ENCODE assay signal across 8 cellular contexts in genomic region chr17:7716901-7717755, GRCh38. TPM values are rescaled to one million over a fixed set of nuclear protein-coding genes. Genes with fewer than 3 reads are reported as not detected.
DNase-seq lines count a peak whose midpoint lies in the region; ATAC-seq and TF ChIP-seq lines count a peak whose summit lies in the region.

A gene with protein sequence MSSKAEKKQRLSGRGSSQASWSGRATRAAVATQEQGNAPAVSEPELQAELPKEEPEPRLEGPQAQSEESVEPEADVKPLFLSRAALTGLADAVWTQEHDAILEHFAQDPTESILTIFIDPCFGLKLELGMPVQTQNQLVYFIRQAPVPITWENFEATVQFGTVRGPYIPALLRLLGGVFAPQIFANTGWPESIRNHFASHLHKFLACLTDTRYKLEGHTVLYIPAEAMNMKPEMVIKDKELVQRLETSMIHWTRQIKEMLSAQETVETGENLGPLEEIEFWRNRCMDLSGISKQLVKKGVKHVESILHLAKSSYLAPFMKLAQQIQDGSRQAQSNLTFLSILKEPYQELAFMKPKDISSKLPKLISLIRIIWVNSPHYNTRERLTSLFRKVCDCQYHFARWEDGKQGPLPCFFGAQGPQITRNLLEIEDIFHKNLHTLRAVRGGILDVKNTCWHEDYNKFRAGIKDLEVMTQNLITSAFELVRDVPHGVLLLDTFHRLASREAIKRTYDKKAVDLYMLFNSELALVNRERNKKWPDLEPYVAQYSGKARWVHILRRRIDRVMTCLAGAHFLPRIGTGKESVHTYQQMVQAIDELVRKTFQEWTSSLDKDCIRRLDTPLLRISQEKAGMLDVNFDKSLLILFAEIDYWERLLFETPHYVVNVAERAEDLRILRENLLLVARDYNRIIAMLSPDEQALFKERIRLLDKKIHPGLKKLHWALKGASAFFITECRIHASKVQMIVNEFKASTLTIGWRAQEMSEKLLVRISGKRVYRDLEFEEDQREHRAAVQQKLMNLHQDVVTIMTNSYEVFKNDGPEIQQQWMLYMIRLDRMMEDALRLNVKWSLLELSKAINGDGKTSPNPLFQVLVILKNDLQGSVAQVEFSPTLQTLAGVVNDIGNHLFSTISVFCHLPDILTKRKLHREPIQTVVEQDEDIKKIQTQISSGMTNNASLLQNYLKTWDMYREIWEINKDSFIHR (N-terminal part only) (plus strand): TSS chr17:7717744. CDS start chr17:7719735, 1,991 bp downstream.

- H3K4me1 ChIP-seq in Panc1 (ENCODE audit: control insufficient read depth, insufficient read depth, low read length) (peaks cover 5% of the 10 kb centered on the region), right cardiac atrium (ENCODE audit: control insufficient read depth, insufficient read depth, low read length) (no peaks in the 10 kb centered on the region)

- H3K4me3 ChIP-seq in Panc1 (ENCODE audit: low read depth in 2 of 2, low read length in 2 of 2), result peak within 1 kb of the TSS; percentile 55 to 64
- H3K4me3 ChIP-seq in right cardiac atrium (ENCODE audit: low read length), result peak within 1 kb of the TSS; percentile 44

- POLR2A ChIA-PET in Panc1 (lab: Charles Lee), result no interaction called here

- H3K36me3 ChIP-seq in Panc1 (ENCODE audit: control insufficient read depth, insufficient read depth, low read length), result no peaks in the 10 kb centered on the region

- CTCF ChIA-PET in Panc1 (lab: Charles Lee), result interaction anchor here (0.8 to 0.9 kb wide), 2 partner anchors 12 to 64 kb away, joined by 3 to 6 read pairs; partner anchors contain the start of gene EFNB3

- peak within 1 kb of the TSS; percentile 64 for H3K27ac ChIP-seq in Panc1 (ENCODE audit: low read length)
- H3K27ac ChIP-seq in right cardiac atrium (ENCODE audit: low read length), result no peak within 1 kb of the TSS

- DNase-seq in DMS53 treated with DMSO at 0.1 percent for 48 hours (lab: John Stamatoyannopoulos, UW; ENCODE audit: unreplicated experiment), result peak; percentile 82
- DNase-seq in KBM-7, result peak; percentile 84
- peak; percentile 35 for DNase-seq in Panc1 (ENCODE audit: low read depth, low spot score)
- peak; percentile 96 for DNase-seq in astrocyte of the hippocampus (ENCODE audit: low read depth, low spot score)
- DNase-seq in right cardiac atrium, result peak; percentile 76 to 90 (median 89)
- peak; percentile 91 for DNase-seq in posterior vena cava (ENCODE audit: low spot score)
- DNase-seq in NK-92 (lab: John Stamatoyannopoulos, UW; ENCODE audit: unreplicated experiment), result no peak

- WGBS in right cardiac atrium, result under 1% methylated on average over 64 of the region's 64 CpGs

- intact Hi-C loops in Panc1 (cut with micrococcal nuclease; ENCODE audit: unreplicated experiment), result no loop called here
- intact Hi-C loops in right cardiac atrium (cut with DNase I), result no loop called here
- intact Hi-C loops in posterior vena cava (cut with DNase I), result no loop called here

- H3K9me3 ChIP-seq in Panc1 (ENCODE audit: control insufficient read depth, insufficient read depth, low read depth, low read length) (no peaks in the 10 kb centered on the region), right cardiac atrium (ENCODE audit: control insufficient read depth, low read length) (no peaks in the 10 kb centered on the region)

- TF ChIP-seq CTCF in Panc1 (IDR thresholded peaks at IDR 0.05), result peak; percentile 87

- in situ Hi-C loops in KBM-7 (cut with MboI; ENCODE audit: low pct_unique_long_range_greater_than_20kb, low sequenced_read_pairs) (no loop called here), Panc1 (cut with HindIII; ENCODE audit: low pct_unique_long_range_greater_than_20kb, low sequenced_read_pairs) (no loop called here)

- H3K27me3 ChIP-seq in Panc1 (ENCODE audit: control insufficient read depth, insufficient read depth, low read length) (no peaks in the 10 kb centered on the region), right cardiac atrium (ENCODE audit: control insufficient read depth, insufficient read depth) (no peaks in the 10 kb centered on the region)

- ATAC-seq in Panc1, result peak; percentile 95
- ATAC-seq in right cardiac atrium, result peak; percentile 91 to 95
- ATAC-seq in HG03280 (IDR thresholded peaks at IDR 0.05; ENCODE audit: unreplicated experiment), result no peak

- BruUV-seq in Panc1 (replicated peaks; lab: Mats Ljungman, UMichigan), result no TSS peak

RNA-seq across cellular contexts. Expression of the gene that starts here (rescaled TPM):
- total RNA-seq in Panc1 (2021; ENCODE audit: unreplicated experiment) (0.13 TPM), right cardiac atrium (under 1 TPM in 3 of 4 donors, not detected in 1; 0.03 to 0.22 (median 0.06) TPM), posterior vena cava (1 to 10 TPM in 1 of 2 donors, under 1 TPM in 1; 0.19 to 1.3 TPM)
- 0.13 TPM for polyA plus RNA-seq in Panc1 (2012; ENCODE audit: insufficient read length)
- 0.11 TPM for polyA plus RNA-seq in right cardiac atrium

Comparison
In these comparisons a context has a peak if more than half of its experiments do, and no peak if none do; other contexts are left out.
1. Peak in DNase-seq, ATAC-seq, H3K4me3 ChIP-seq and H3K27ac ChIP-seq in Panc1; RNA of the gene not detected or under 1 TPM.
2. Peak in DNase-seq, ATAC-seq and H3K4me3 ChIP-seq in right cardiac atrium; RNA of the gene not detected or under 1 TPM.